In the genomic region with DNA sequence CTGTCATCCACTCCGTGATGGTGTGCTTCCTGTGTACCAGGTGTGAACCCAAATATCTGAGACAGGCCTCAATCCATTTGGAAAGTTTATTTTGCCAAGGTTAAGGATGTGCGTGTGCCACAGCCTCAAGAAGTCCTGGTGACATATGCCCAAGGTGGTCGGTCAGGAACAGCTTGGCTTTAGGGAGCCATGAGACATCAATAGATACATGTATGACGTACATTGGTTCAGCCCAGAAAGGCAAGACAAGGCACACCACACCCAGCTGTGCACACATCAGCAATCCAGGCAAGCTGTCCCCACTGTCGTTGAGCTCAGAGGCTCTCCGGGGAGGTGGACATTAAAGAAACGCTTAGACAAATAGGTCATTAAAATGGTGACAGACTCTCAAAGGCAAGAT, we compare ENCODE assay signal across 19 cellular contexts. TPM values are rescaled to one million over a fixed set of nuclear protein-coding genes. Genes with fewer than 3 reads are reported as not detected.
"Had no signal": no experiment of that assay in that cellular context is flagged by ENCODE, and none has a peak within 500 bp of the region (broad histone marks: within the 10 kb centered on the region; RNA-seq: fewer than 3 reads in every experiment).

No MANE protein-coding gene starts in this region.

- ATAC-seq: activated naive CD4-positive, alpha-beta T cell treated with anti-CD3 and anti-CD28 coated beads, Interleukin-2, amount 50 U/mL, for 72 hours; foreskin keratinocyte; WTC11 had no signal

- H3K27ac ChIP-seq: epithelial cell of prostate, foreskin keratinocyte, skin epidermis, suprapubic skin, transverse colon had no signal

- H3K9me3 ChIP-seq: suprapubic skin, transverse colon had no signal

- DNase-seq: activated CD4-positive, alpha-beta memory T cell treated with anti-CD3 and anti-CD28 coated beads for 36 hours; activated CD4-positive, alpha-beta T cell treated with anti-CD3 and anti-CD28 coated beads for 4 hours; activated gamma-delta T cell treated with Interleukin-2 at 50 U/mL for 16 hours; activated T-cell treated with anti-CD3 and anti-CD28 coated beads, Interleukin-2, amount 50 U/mL, for 48 hours; foreskin keratinocyte; hypothalamus; nephron progenitor cell; posterior cingulate gyrus; retina; stimulated activated CD4-positive, alpha-beta T cell treated with anti-CD3 and anti-CD28 coated beads, Interleukin-15, amount 100 ng/mL, for 24 hours; stimulated activated CD4-positive, alpha-beta T cell treated with anti-CD3 and anti-CD28 coated beads, Interleukin-2, amount 100 ng/mL, for 48 hours; transverse colon had no signal

- H3K27me3 ChIP-seq: transverse colon had no signal

- H3K36me3 ChIP-seq: suprapubic skin, transverse colon had no signal

- H3K4me3 ChIP-seq: lung, skin epidermis, suprapubic skin, transverse colon had no signal

- H3K4me1 ChIP-seq: foreskin keratinocyte, suprapubic skin, transverse colon had no signal

- FAIRE-seq: keratinocyte had no signal

RNA-seq across cellular contexts. Expression of a gene that starts 56.8 kb away (rescaled TPM):
- total RNA-seq: activated CD4-positive, alpha-beta memory T cell treated with anti-CD3 and anti-CD28 coated beads for 36 hours; activated naive CD4-positive, alpha-beta T cell treated with anti-CD3 and anti-CD28 coated beads, Interleukin-2, amount 50 U/mL, for 72 hours had no signal
